Comparison of ENCODE assay signal across 1 cellular context in the genomic region with DNA sequence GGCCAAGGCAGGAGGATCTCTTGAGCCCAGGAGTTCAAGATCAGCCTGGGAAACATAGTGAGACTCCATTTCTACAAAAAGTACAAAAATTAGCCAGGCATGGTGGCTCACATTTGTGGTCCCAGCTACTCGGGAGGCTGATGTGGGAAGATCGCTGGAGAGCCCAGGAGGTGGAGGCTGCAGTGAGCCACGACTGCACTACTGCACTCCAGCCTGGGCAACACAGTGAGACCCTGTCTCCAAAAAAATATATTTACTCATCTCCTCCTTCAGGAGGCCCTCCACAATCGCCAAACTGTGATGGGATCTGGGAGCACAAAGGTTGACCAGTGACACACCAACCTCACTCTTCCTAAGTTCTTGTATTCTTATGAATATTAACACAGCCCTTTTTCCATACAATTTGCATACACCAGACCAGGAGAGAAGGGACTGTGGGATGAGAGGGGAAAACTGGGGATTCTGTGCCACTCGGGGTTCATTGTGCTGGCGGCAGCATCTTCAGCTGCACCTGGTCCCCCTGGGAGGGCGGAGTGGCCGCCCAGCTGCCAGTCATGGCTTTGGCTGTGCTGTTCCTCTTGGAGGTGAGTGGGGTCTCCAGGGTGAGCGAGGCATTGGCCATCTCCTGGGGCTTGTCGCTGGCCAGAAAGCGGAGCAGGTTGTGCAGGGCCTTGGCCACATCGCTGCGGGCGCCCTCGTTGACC.
TF ChIP-seq lines count a peak whose summit lies in the region.

No MANE protein-coding gene starts in this region.

TF ChIP-seq in H1, 55 proteins besides CTCF, POLR2A, EP300 and RAD21:
- TF ChIP-seq, protein P1, sequence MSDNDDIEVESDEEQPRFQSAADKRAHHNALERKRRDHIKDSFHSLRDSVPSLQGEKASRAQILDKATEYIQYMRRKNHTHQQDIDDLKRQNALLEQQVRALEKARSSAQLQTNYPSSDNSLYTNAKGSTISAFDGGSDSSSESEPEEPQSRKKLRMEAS (IDR thresholded peaks at IDR 0.05) = no peak
- TF ChIP-seq PHF8 (conservative IDR thresholded peaks at IDR 0.05; ENCODE audit: low read depth, low read length) (no peak), SIX5 (IDR thresholded peaks at IDR 0.05; ENCODE audit: low read depth, low read length) (no peak), CHD2 (IDR thresholded peaks at IDR 0.05; ENCODE audit: low read length) (no peak), CEBPB (IDR thresholded peaks at IDR 0.05; ENCODE audit: low read depth, low read length) (no peak), BCL11A (IDR thresholded peaks at IDR 0.05; ENCODE audit: low read depth in 2 of 2, low read length in 2 of 2) (no peak), BRCA1 (IDR thresholded peaks at IDR 0.05; ENCODE audit: low read depth, low read length) (no peak), HDAC2 (IDR thresholded peaks at IDR 0.05; ENCODE audit: borderline replicate concordance in 1 of 2, low read depth in 2 of 2, low read length in 2 of 2) (no peak), ZNF274 (IDR thresholded peaks at IDR 0.05; ENCODE audit: borderline replicate concordance, extremely low read depth, low read length) (no peak), KDM1A (IDR thresholded peaks at IDR 0.05; ENCODE audit: borderline replicate concordance, low read length) (no peak), TAF7 (optimal IDR thresholded peaks at IDR 0.05; ENCODE audit: borderline replicate concordance, low read depth, low read length) (no peak), HDAC6 (IDR thresholded peaks at IDR 0.05; ENCODE audit: low read depth, low read length) (no peak), SUZ12 (IDR thresholded peaks at IDR 0.05; ENCODE audit: low read length) (no peak), BACH1 (IDR thresholded peaks at IDR 0.05; ENCODE audit: low read length) (no peak)
- TF ChIP-seq, protein P2, sequence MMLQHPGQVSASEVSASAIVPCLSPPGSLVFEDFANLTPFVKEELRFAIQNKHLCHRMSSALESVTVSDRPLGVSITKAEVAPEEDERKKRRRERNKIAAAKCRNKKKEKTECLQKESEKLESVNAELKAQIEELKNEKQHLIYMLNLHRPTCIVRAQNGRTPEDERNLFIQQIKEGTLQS (IDR thresholded peaks at IDR 0.05; ENCODE audit: insufficient read depth, low read depth, low read length) = no peak
